ENCODE assay signal across 21 cellular contexts in genomic region chr1:45498279-45498678, GRCh38. TPM values are rescaled to one million over a fixed set of nuclear protein-coding genes. Genes with fewer than 3 reads are reported as not detected.
DNase-seq lines count a peak whose midpoint lies in the region; ATAC-seq and TF ChIP-seq lines count a peak whose summit lies in the region.
"Had no signal": no experiment of that assay in that cellular context is flagged by ENCODE, and none has a peak within 500 bp of the region (broad histone marks: within the 10 kb centered on the region; RNA-seq: fewer than 3 reads in every experiment).

No MANE protein-coding gene starts in this region.

- H3K4me1 ChIP-seq in PC-3 (ENCODE audit: insufficient read depth, low read length) (peaks cover 16% of the 10 kb centered on the region), endodermal cell (ENCODE audit: control insufficient read depth, insufficient read depth, low read length) (peaks cover 7% of the 10 kb centered on the region), osteoblast (ENCODE audit: insufficient read depth, low read length) (peaks cover 7% of the 10 kb centered on the region)

- POLR2A ChIA-PET in PC-3 (lab: Charles Lee; ENCODE audit: unreplicated experiment), result no interaction called here

- no peak overlapping the region for H2AFZ ChIP-seq in PC-3 (ENCODE audit: low read length)
- no peak overlapping the region for H2AFZ ChIP-seq in osteoblast (ENCODE audit: low read length)

- intact Hi-C loops in PC-3 (cut with micrococcal nuclease), result no loop called here

- H3K79me2 ChIP-seq in PC-3 (ENCODE audit: low read length), result peaks cover 10% of the 10 kb centered on the region
- no peaks in the 10 kb centered on the region for H3K79me2 ChIP-seq in osteoblast (ENCODE audit: insufficient read depth, low read length)

- TF ChIP-seq CTCF in PC-3 (conservative IDR thresholded peaks at IDR 0.05; ENCODE audit: low read depth, low read length), result no peak
- TF ChIP-seq CTCF in endodermal cell (conservative IDR thresholded peaks at IDR 0.05), result no peak
- TF ChIP-seq CTCF in osteoblast (IDR thresholded peaks at IDR 0.05; ENCODE audit: extremely low read depth, low read depth, low read length), result no peak

- H3K9me2 ChIP-seq in PC-3 (replicated peaks; ENCODE audit: low read length), result no peaks in the 10 kb centered on the region

- CTCF ChIA-PET in PC-3 (lab: Charles Lee), result no interaction called here

- peaks cover 27% of the 10 kb centered on the region for H3K4me1 Mint-ChIP-seq in activated T-cell treated with anti-CD3 and anti-CD28 coated beads, Interleukin-2, amount 50 U/mL, for 4 hours (ENCODE audit: low read depth)
- H3K4me1 Mint-ChIP-seq in endodermal cell, result peaks cover 27% of the 10 kb centered on the region

- no peaks in the 10 kb centered on the region for H3F3A ChIP-seq in PC-3 (ENCODE audit: low read length, unreplicated experiment)

- H3K9me3 Mint-ChIP-seq in activated T-cell treated with anti-CD3 and anti-CD28 coated beads, Interleukin-2, amount 50 U/mL, for 4 hours, result no peaks in the 10 kb centered on the region
- peaks cover 15% of the 10 kb centered on the region for H3K9me3 Mint-ChIP-seq in endodermal cell
- H3K9me3 Mint-ChIP-seq: stimulated activated naive CD8-positive, alpha-beta T cell treated with anti-CD3 and anti-CD28 coated beads, Interleukin-15, amount 100 ng/mL, for 72 hours had no signal

- no TSS peak for BruUV-seq in PC-3 (replicated peaks; lab: Mats Ljungman, UMichigan)

- H3K27ac ChIP-seq in PC-3 (ENCODE audit: low read length) (no peak overlapping the region), endodermal cell (ENCODE audit: low read depth, low read length) (no peak overlapping the region), osteoblast (ENCODE audit: low read depth, low read length) (no peak overlapping the region)
- H3K27ac ChIP-seq: sigmoid colon had no signal

- H3K4me2 ChIP-seq in PC-3 (ENCODE audit: low read length), result 0 out of 2 replicates have a peak overlapping the region, but pooled peaks have one; percentile 99
- no peak overlapping the region for H3K4me2 ChIP-seq in osteoblast (ENCODE audit: insufficient read depth, low read length)

- no peak overlapping the region for H3K4me3 ChIP-seq in PC-3 (ENCODE audit: low read length)
- no peak overlapping the region for H3K4me3 ChIP-seq in endodermal cell (ENCODE audit: low read length)
- no peak overlapping the region for H3K4me3 ChIP-seq in osteoblast (ENCODE audit: insufficient read depth, low read length)
- H3K4me3 ChIP-seq: MG63, sigmoid colon had no signal

- no peaks in the 10 kb centered on the region for H3K27me3 Mint-ChIP-seq in activated T-cell treated with anti-CD3 and anti-CD28 coated beads, Interleukin-2, amount 50 U/mL, for 4 hours (ENCODE audit: low read depth)
- no peaks in the 10 kb centered on the region for H3K27me3 Mint-ChIP-seq in endodermal cell (ENCODE audit: insufficient read depth)
- H3K27me3 Mint-ChIP-seq: stimulated activated naive CD8-positive, alpha-beta T cell treated with anti-CD3 and anti-CD28 coated beads, Interleukin-15, amount 100 ng/mL, for 72 hours had no signal

- H3K36me3 Mint-ChIP-seq in activated T-cell treated with anti-CD3 and anti-CD28 coated beads, Interleukin-2, amount 50 U/mL, for 4 hours (ENCODE audit: insufficient read depth), result no peaks in the 10 kb centered on the region
- peaks cover 10% of the 10 kb centered on the region for H3K36me3 Mint-ChIP-seq in endodermal cell (ENCODE audit: low read depth)

- no peak for DNase-seq in activated T-cell treated with anti-CD3 and anti-CD28 coated beads, Interleukin-2, amount 50 U/mL, for 4 hours
- no peak for DNase-seq in activated T-cell treated with anti-CD3 and anti-CD28 coated beads, Interleukin-2, amount 50 U/mL, for 1 hour
- DNase-seq in PC-3 (no peak), endodermal cell (no peak), osteoblast (ENCODE audit: insufficient read length, low spot score, missing footprints) (peak; percentile 76), NCI-H128 (lab: John Stamatoyannopoulos, UW; ENCODE audit: unreplicated experiment) (no peak)
- DNase-seq: activated CD8-positive, alpha-beta memory T cell treated with anti-CD3 and anti-CD28 coated beads for 24 hours; activated gamma-delta T cell; DMS79; kidney; MG63; midbrain; NCI-H187 treated with DMSO at 0.1 percent for 48 hours; NCI-H226; occipital lobe; sigmoid colon; stimulated activated naive CD8-positive, alpha-beta T cell treated with anti-CD3 and anti-CD28 coated beads, Interleukin-15, amount 100 ng/mL, for 72 hours; trophoblast cell had no signal

- H3K27me3 ChIP-seq in PC-3 (ENCODE audit: low read length) (no peaks in the 10 kb centered on the region), endodermal cell (ENCODE audit: control insufficient read depth, insufficient read depth, low read length, poor library complexity, severe bottlenecking) (no peaks in the 10 kb centered on the region), osteoblast (ENCODE audit: insufficient read depth, low read length) (no peaks in the 10 kb centered on the region)
- H3K27me3 ChIP-seq: MG63, sigmoid colon had no signal

- H3K9ac ChIP-seq in PC-3 (ENCODE audit: low read length), result no peak overlapping the region
- no peak overlapping the region for H3K9ac ChIP-seq in endodermal cell (ENCODE audit: extremely low read depth, low read length, poor library complexity, severe bottlenecking)

- H4K20me1 ChIP-seq in PC-3 (ENCODE audit: low read length) (no peaks in the 10 kb centered on the region), osteoblast (ENCODE audit: insufficient read depth, low read length) (no peaks in the 10 kb centered on the region)

- H3K9me3 ChIP-seq in PC-3 (ENCODE audit: low read length) (no peaks in the 10 kb centered on the region), endodermal cell (ENCODE audit: control insufficient read depth, low read length) (no peaks in the 10 kb centered on the region), osteoblast (ENCODE audit: low read depth, low read length) (no peaks in the 10 kb centered on the region)
- H3K9me3 ChIP-seq: MG63, sigmoid colon had no signal

- no peaks in the 10 kb centered on the region for H3K36me3 ChIP-seq in PC-3 (ENCODE audit: low read depth, low read length)
- no peaks in the 10 kb centered on the region for H3K36me3 ChIP-seq in endodermal cell (ENCODE audit: control insufficient read depth, insufficient read depth, low read length)
- H3K36me3 ChIP-seq in osteoblast (ENCODE audit: insufficient read depth, low read length), result no peaks in the 10 kb centered on the region
- H3K36me3 ChIP-seq: MG63, sigmoid colon had no signal

- ATAC-seq in activated T-cell treated with anti-CD3 and anti-CD28 coated beads, Interleukin-2, amount 50 U/mL, for 4 hours, result no peak
- no peak for ATAC-seq in PC-3
- no peak for ATAC-seq in HG03378 (IDR thresholded peaks at IDR 0.05; ENCODE audit: unreplicated experiment)
- ATAC-seq in GM21737 (IDR thresholded peaks at IDR 0.05; ENCODE audit: unreplicated experiment), result no peak
- ATAC-seq: Right ventricle myocardium inferior; stimulated activated naive CD8-positive, alpha-beta T cell treated with anti-CD3 and anti-CD28 coated beads, Interleukin-15, amount 100 ng/mL, for 72 hours had no signal

- H3K4me3 Mint-ChIP-seq in activated T-cell treated with anti-CD3 and anti-CD28 coated beads, Interleukin-2, amount 50 U/mL, for 4 hours, result peak overlapping the region; percentile 94
- peak overlapping the region; percentile 86 for H3K4me3 Mint-ChIP-seq in endodermal cell

- H3K27ac Mint-ChIP-seq in endodermal cell, result peak overlapping the region; percentile 96

RNA-seq across cellular contexts. Expression of gene CCDC163, which starts 1.6 kb away (rescaled TPM):
- total RNA-seq in activated T-cell treated with anti-CD3 and anti-CD28 coated beads, Interleukin-2, amount 50 U/mL, for 4 hours, result 1 to 10 TPM; 1.3 to 1.9 (median 1.7) TPM
- total RNA-seq in PC-3 (2014; rRNA removed) (3.9 and 5.7 TPM in 2 replicates), endodermal cell (1 to 10 TPM; 2.8 to 8.3 TPM), osteoblast (1.8 TPM in 2 replicates)
- polyA plus RNA-seq in endodermal cell (2013, experiment 1 of 2), result 2.7 TPM
- 2.3 TPM for polyA plus RNA-seq in endodermal cell (2013, experiment 2 of 2)
- total RNA-seq: occipital lobe had no signal

RNA-seq across cellular contexts. Expression of gene MMACHC, which starts 1.8 kb away (rescaled TPM):
- 10 to 100 TPM in 1 of 3 donors, 1 to 10 TPM in 2; 6.7 to 10.6 (median 9.7) TPM for total RNA-seq in activated T-cell treated with anti-CD3 and anti-CD28 coated beads, Interleukin-2, amount 50 U/mL, for 4 hours
- total RNA-seq in PC-3 (2014; rRNA removed) (6.6 and 9.2 TPM in 2 replicates), endodermal cell (1 to 10 TPM; 7.1 to 7.7 TPM), osteoblast (2.9 TPM in 2 replicates)
- 7.2 TPM for polyA plus RNA-seq in endodermal cell (2013, experiment 1 of 2)
- polyA plus RNA-seq in endodermal cell (2013, experiment 2 of 2), result 6.1 TPM

RNA-seq across cellular contexts. Expression of gene TESK2, which starts 7.3 kb away (rescaled TPM):
- 1 to 10 TPM; 2.0 to 2.5 (median 2.3) TPM for total RNA-seq in activated T-cell treated with anti-CD3 and anti-CD28 coated beads, Interleukin-2, amount 50 U/mL, for 4 hours
- total RNA-seq in PC-3 (2014; rRNA removed) (6.0 and 6.5 TPM in 2 replicates), endodermal cell (10 to 100 TPM in 1 of 2 donors, 1 to 10 TPM in 1; 9.7 to 10.3 TPM), osteoblast (5.4 and 6.2 TPM in 2 replicates)
- 3.1 TPM for polyA plus RNA-seq in endodermal cell (2013, experiment 1 of 2)
- polyA plus RNA-seq in endodermal cell (2013, experiment 2 of 2), result 2.9 TPM

RNA-seq across cellular contexts. Expression of gene PRDX1, which starts 23.4 kb away (rescaled TPM):
- 100 to 1,000 TPM; 820 to 951 (median 896) TPM for total RNA-seq in activated T-cell treated with anti-CD3 and anti-CD28 coated beads, Interleukin-2, amount 50 U/mL, for 4 hours
- total RNA-seq in PC-3 (2014; rRNA removed), result 749 and 967 TPM in 2 replicates
- total RNA-seq in endodermal cell, result 100 to 1,000 TPM; 872 to 949 TPM
- polyA plus RNA-seq in endodermal cell (2013, experiment 1 of 2), result 677 TPM
- polyA plus RNA-seq in endodermal cell (2013, experiment 2 of 2), result 633 TPM
- total RNA-seq in osteoblast, result 249 and 260 TPM in 2 replicates

RNA-seq across cellular contexts. Expression of gene AKR1A1, which starts 52.3 kb away (rescaled TPM):
- 100 to 1,000 TPM; 231 to 243 (median 243) TPM for total RNA-seq in activated T-cell treated with anti-CD3 and anti-CD28 coated beads, Interleukin-2, amount 50 U/mL, for 4 hours
- total RNA-seq in PC-3 (2014; rRNA removed), result 86.1 and 94.9 TPM in 2 replicates
- total RNA-seq in endodermal cell, result 100 to 1,000 TPM; 200 to 239 TPM
- polyA plus RNA-seq in endodermal cell (2013, experiment 1 of 2), result 176 TPM
- polyA plus RNA-seq in endodermal cell (2013, experiment 2 of 2), result 157 TPM
- total RNA-seq in osteoblast, result 129 and 136 TPM in 2 replicates
